In the genomic region with DNA sequence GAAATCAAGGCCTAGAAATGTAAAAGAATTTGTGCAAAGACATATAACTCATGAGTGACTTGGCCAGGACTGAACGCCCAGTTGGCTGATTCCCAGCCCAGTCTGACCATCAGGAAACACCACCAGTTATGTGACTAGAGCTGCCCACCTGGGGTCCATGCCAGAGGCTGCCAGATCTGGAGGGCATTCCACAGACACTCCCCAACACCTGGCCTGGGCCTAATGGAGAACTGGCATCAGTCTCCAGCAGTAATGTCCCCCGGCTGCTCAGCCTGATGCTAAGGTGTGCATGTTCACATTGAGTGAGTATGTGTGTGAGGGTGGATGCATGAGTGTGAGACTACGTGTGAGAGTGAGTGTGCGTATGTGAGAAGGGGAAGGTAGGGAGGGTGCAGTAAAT, we compare ENCODE assay signal across 19 cellular contexts. TPM values are rescaled to one million over a fixed set of nuclear protein-coding genes. Genes with fewer than 3 reads are reported as not detected.
"Had no signal": no experiment of that assay in that cellular context is flagged by ENCODE, and none has a peak within 500 bp of the region (broad histone marks: within the 10 kb centered on the region; RNA-seq: fewer than 3 reads in every experiment).

No MANE protein-coding gene starts in this region.

- H3K9me3 Mint-ChIP-seq: activated CD4-positive, alpha-beta memory T cell treated with anti-CD3 and anti-CD28 coated beads, Interleukin-2, amount 10 ng/mL, durations not matched to agents 7 days and 5 days; activated naive CD8-positive, alpha-beta T cell treated with anti-CD3 and anti-CD28 coated beads for 36 hours; central memory CD8-positive, alpha-beta T cell; dendritic cell treated with granulocyte-macrophage colony-stimulating factor and Interleukin-4, amounts not matched to agents 40 ng/mL and 50 ng/mL, for 4 days; naive B cell; T-helper 1 cell treated with Interleukin-12 subunit alpha and Interleukin-12 subunit beta and Interleukin-4 antibody, amounts not matched to agents 30 μg/mL and 1 μg/mL, for 36 hours had no signal

- H3K4me3 Mint-ChIP-seq: activated CD4-positive, alpha-beta memory T cell treated with anti-CD3 and anti-CD28 coated beads, Interleukin-2, amount 10 ng/mL, durations not matched to agents 7 days and 5 days; activated naive CD8-positive, alpha-beta T cell treated with anti-CD3 and anti-CD28 coated beads for 36 hours; brain; central memory CD8-positive, alpha-beta T cell; dendritic cell treated with granulocyte-macrophage colony-stimulating factor and Interleukin-4, amounts not matched to agents 40 ng/mL and 50 ng/mL, for 4 days; naive B cell; T-helper 1 cell treated with Interleukin-12 subunit alpha and Interleukin-12 subunit beta and Interleukin-4 antibody, amounts not matched to agents 30 μg/mL and 1 μg/mL, for 36 hours had no signal

- H3K36me3 Mint-ChIP-seq: activated naive CD8-positive, alpha-beta T cell treated with anti-CD3 and anti-CD28 coated beads for 36 hours; naive B cell had no signal

- H3K4me1 ChIP-seq: parathyroid adenoma had no signal

- ATAC-seq: left colon had no signal

- H3K27ac Mint-ChIP-seq: activated CD4-positive, alpha-beta memory T cell treated with anti-CD3 and anti-CD28 coated beads, Interleukin-2, amount 10 ng/mL, durations not matched to agents 7 days and 5 days; activated naive CD8-positive, alpha-beta T cell treated with anti-CD3 and anti-CD28 coated beads for 36 hours; dendritic cell treated with granulocyte-macrophage colony-stimulating factor and Interleukin-4, amounts not matched to agents 40 ng/mL and 50 ng/mL, for 4 days; naive B cell; T-helper 1 cell treated with Interleukin-12 subunit alpha and Interleukin-12 subunit beta and Interleukin-4 antibody, amounts not matched to agents 30 μg/mL and 1 μg/mL, for 36 hours had no signal

- H3K27me3 Mint-ChIP-seq: activated CD4-positive, alpha-beta memory T cell treated with anti-CD3 and anti-CD28 coated beads, Interleukin-2, amount 10 ng/mL, durations not matched to agents 7 days and 5 days; activated naive CD8-positive, alpha-beta T cell treated with anti-CD3 and anti-CD28 coated beads for 36 hours; brain; central memory CD8-positive, alpha-beta T cell had no signal

- H3K4me1 Mint-ChIP-seq: activated CD4-positive, alpha-beta memory T cell treated with anti-CD3 and anti-CD28 coated beads, Interleukin-2, amount 10 ng/mL, durations not matched to agents 7 days and 5 days had no signal

- H3K27ac ChIP-seq: epithelial cell of prostate, parathyroid adenoma had no signal

- DNase-seq: activated CD4-positive, alpha-beta memory T cell treated with anti-CD3 and anti-CD28 coated beads, Interleukin-2, amount 10 ng/mL, durations not matched to agents 7 days and 5 days; activated CD4-positive, alpha-beta T cell treated with anti-CD3 and anti-CD28 coated beads for 4 hours; activated effector memory CD4-positive, alpha-beta T cell treated with anti-CD3 and anti-CD28 coated beads, Interleukin-2, amount 50 U/mL, for 16 hours; activated naive CD8-positive, alpha-beta T cell treated with anti-CD3 and anti-CD28 coated beads for 36 hours; activated T-cell treated with anti-CD3 and anti-CD28 coated beads, Interleukin-2, amount 50 U/mL, for 48 hours; left colon; naive B cell; stimulated activated naive CD4-positive, alpha-beta T cell had no signal

RNA-seq across cellular contexts. Expression of a gene that starts 35.4 kb away (rescaled TPM):
- total RNA-seq: activated CD4-positive, alpha-beta memory T cell treated with anti-CD3 and anti-CD28 coated beads, Interleukin-2, amount 10 ng/mL, durations not matched to agents 7 days and 5 days; fibroblast of lung; frontal cortex; lung microvascular endothelial cell; mononuclear cell; renal cortical epithelial cell had no signal
- polyA plus RNA-seq: fibroblast of lung had no signal
